Comparison of ENCODE assay signal across 8 cellular contexts in genomic region chr1:22673486-22674409, GRCh38. TPM values are rescaled to one million over a fixed set of nuclear protein-coding genes. Genes with fewer than 3 reads are reported as not detected.
A peak's percentile ranks its signal among the peaks of the same experiment; 100 is the strongest.
DNase-seq lines count a peak whose midpoint lies in the region; ATAC-seq lines count a peak whose summit lies in the region.

No MANE protein-coding gene starts in this region.

- H3K23ac ChIP-seq in trophoblast cell (ENCODE audit: low read length) = no peak overlapping the region

- no peak overlapping the region for H3K4me2 ChIP-seq in trophoblast cell (ENCODE audit: low read length)

- H4K91ac ChIP-seq in trophoblast cell (ENCODE audit: low read depth, low read length) = no peak overlapping the region

- no peak overlapping the region for H2BK12ac ChIP-seq in trophoblast cell (ENCODE audit: low read length)

- no peaks in the 10 kb centered on the region for H3K9me3 Mint-ChIP-seq in activated CD4-positive, alpha-beta memory T cell treated with anti-CD3 and anti-CD28 coated beads for 36 hours
- H3K9me3 Mint-ChIP-seq in activated CD4-positive, alpha-beta memory T cell treated with anti-CD3 and anti-CD28 coated beads, Interleukin-2, amount 10 ng/mL, durations not matched to agents 7 days and 5 days = no peaks in the 10 kb centered on the region

- no peak overlapping the region for H2BK5ac ChIP-seq in trophoblast cell (ENCODE audit: low read depth, low read length, poor library complexity)

- POLR2A ChIA-PET in activated CD4-positive, alpha-beta memory T cell treated with anti-CD3 and anti-CD28 coated beads for 36 hours (lab: Charles Lee) = no interaction called here
- POLR2A ChIA-PET in activated CD4-positive, alpha-beta memory T cell treated with anti-CD3 and anti-CD28 coated beads, Interleukin-2, amount 10 ng/mL, durations not matched to agents 7 days and 5 days (lab: Charles Lee) = no interaction called here

- H3K9ac ChIP-seq in SK-N-MC (ENCODE audit: insufficient read length) (no peak overlapping the region), trophoblast cell (ENCODE audit: low read length) (no peak overlapping the region)

- no peak for ATAC-seq in HG03135 (IDR thresholded peaks at IDR 0.05; ENCODE audit: unreplicated experiment)

- H3K27ac ChIP-seq in SK-N-MC (no peak overlapping the region), trophoblast cell (ENCODE audit: low read depth, low read length) (no peak overlapping the region)

- no peak overlapping the region for H3K18ac ChIP-seq in trophoblast cell (ENCODE audit: low read length)

- H3K27me3 ChIP-seq in trophoblast cell (ENCODE audit: insufficient read depth, low read length) = no peaks in the 10 kb centered on the region

- no peak overlapping the region for H2BK120ac ChIP-seq in trophoblast cell (ENCODE audit: insufficient read depth, low read length, poor library complexity)

- no peak overlapping the region for H3K27ac Mint-ChIP-seq in activated CD4-positive, alpha-beta memory T cell treated with anti-CD3 and anti-CD28 coated beads for 36 hours
- no peak overlapping the region for H3K27ac Mint-ChIP-seq in activated CD4-positive, alpha-beta memory T cell treated with anti-CD3 and anti-CD28 coated beads, Interleukin-2, amount 10 ng/mL, durations not matched to agents 7 days and 5 days

- no peaks in the 10 kb centered on the region for H3K36me3 Mint-ChIP-seq in activated CD4-positive, alpha-beta memory T cell treated with anti-CD3 and anti-CD28 coated beads for 36 hours
- H3K36me3 Mint-ChIP-seq in activated CD4-positive, alpha-beta memory T cell treated with anti-CD3 and anti-CD28 coated beads, Interleukin-2, amount 10 ng/mL, durations not matched to agents 7 days and 5 days (ENCODE audit: low read depth) = no peaks in the 10 kb centered on the region

- H3K27me3 Mint-ChIP-seq in activated CD4-positive, alpha-beta memory T cell treated with anti-CD3 and anti-CD28 coated beads for 36 hours = peaks cover 49% of the 10 kb centered on the region
- peaks cover 31% of the 10 kb centered on the region for H3K27me3 Mint-ChIP-seq in activated CD4-positive, alpha-beta memory T cell treated with anti-CD3 and anti-CD28 coated beads, Interleukin-2, amount 10 ng/mL, durations not matched to agents 7 days and 5 days

- no CpG with 5 or more reads among the region's 17 CpGs for WGBS in trophoblast cell (ENCODE audit: extremely low coverage, insufficient coverage, insufficient read length)

- no peaks in the 10 kb centered on the region for H3K4me1 Mint-ChIP-seq in activated CD4-positive, alpha-beta memory T cell treated with anti-CD3 and anti-CD28 coated beads for 36 hours (ENCODE audit: low read depth)
- no peaks in the 10 kb centered on the region for H3K4me1 Mint-ChIP-seq in activated CD4-positive, alpha-beta memory T cell treated with anti-CD3 and anti-CD28 coated beads, Interleukin-2, amount 10 ng/mL, durations not matched to agents 7 days and 5 days

- H3K79me1 ChIP-seq in trophoblast cell (ENCODE audit: low read length) = no peaks in the 10 kb centered on the region

- no peak overlapping the region for H2AFZ ChIP-seq in trophoblast cell (ENCODE audit: insufficient read depth, low read length, poor library complexity)

- intact Hi-C loops in activated CD4-positive, alpha-beta memory T cell treated with anti-CD3 and anti-CD28 coated beads for 36 hours (cut with micrococcal nuclease) = no loop called here

- H3K4ac ChIP-seq in trophoblast cell (ENCODE audit: low read depth, low read length) = no peak overlapping the region

- H3K4me1 ChIP-seq in trophoblast cell (ENCODE audit: control insufficient read depth in 1 of 2, insufficient read depth in 2 of 2, low read length in 2 of 2) = peaks cover 0 to 2% of the 10 kb centered on the region in 2 experiments

- no peaks in the 10 kb centered on the region for H3K79me2 ChIP-seq in trophoblast cell (ENCODE audit: control insufficient read depth, insufficient read depth, low read length, poor library complexity)

- no peak overlapping the region for H3K4me3 ChIP-seq in SK-N-MC
- no peak overlapping the region for H3K4me3 ChIP-seq in trophoblast cell (ENCODE audit: low read depth, low read length)

- H3K4me3 Mint-ChIP-seq in activated CD4-positive, alpha-beta memory T cell treated with anti-CD3 and anti-CD28 coated beads for 36 hours = no peak overlapping the region
- no peak overlapping the region for H3K4me3 Mint-ChIP-seq in activated CD4-positive, alpha-beta memory T cell treated with anti-CD3 and anti-CD28 coated beads, Interleukin-2, amount 10 ng/mL, durations not matched to agents 7 days and 5 days

- CTCF ChIA-PET in activated CD4-positive, alpha-beta memory T cell treated with anti-CD3 and anti-CD28 coated beads for 36 hours (lab: Charles Lee) = interaction anchor here (0.5 to 1.9 kb wide), 5 partner anchors 18 to 491 kb away, joined by 3 to 8 read pairs (median 3); no protein-coding TSS in a partner anchor
- CTCF ChIA-PET in activated CD4-positive, alpha-beta memory T cell treated with anti-CD3 and anti-CD28 coated beads, Interleukin-2, amount 10 ng/mL, durations not matched to agents 7 days and 5 days (lab: Charles Lee) = interaction anchor here (1.7 kb wide), 1 partner anchor 215 kb away, joined by 4 read pairs; no protein-coding TSS in a partner anchor

- H4K8ac ChIP-seq in trophoblast cell (ENCODE audit: low read depth, low read length) = no peak overlapping the region

- H3K14ac ChIP-seq in trophoblast cell (ENCODE audit: low read length) = no peak overlapping the region

- H3K9me3 ChIP-seq in SK-N-MC (ENCODE audit: low read depth, low read length) (no peaks in the 10 kb centered on the region), trophoblast cell (ENCODE audit: insufficient read depth, low read depth, low read length) (peaks cover 4% of the 10 kb centered on the region)

- H2AK5ac ChIP-seq in trophoblast cell (ENCODE audit: low read length) = no peak overlapping the region

- H3K36me3 ChIP-seq in SK-N-MC (ENCODE audit: insufficient read depth, low read length) = no peaks in the 10 kb centered on the region
- H3K36me3 ChIP-seq in trophoblast cell (ENCODE audit: control insufficient read depth in 1 of 2, insufficient read depth in 2 of 2, low read length in 2 of 2) = no peaks in the 10 kb centered on the region

- peak; percentile 58 for DNase-seq in activated CD4-positive, alpha-beta memory T cell treated with anti-CD3 and anti-CD28 coated beads for 36 hours
- DNase-seq in activated CD4-positive, alpha-beta memory T cell treated with anti-CD3 and anti-CD28 coated beads, Interleukin-2, amount 10 ng/mL, durations not matched to agents 7 days and 5 days = no peak
- DNase-seq in Kasumi-1 (lab: John Stamatoyannopoulos, UW) (peak; percentile 27 to 59), SK-N-MC (ENCODE audit: low read depth, low spot score) (peak; percentile 12), fibroblast of the conjunctiva (ENCODE audit: low read depth) (peak; percentile 42), trophoblast cell (peak; percentile 12 to 73)
- no peak for DNase-seq in effector CD4-positive, alpha-beta T cell

- no peak overlapping the region for H4K12ac ChIP-seq in trophoblast cell (ENCODE audit: low read depth, low read length)

RNA-seq across cellular contexts. Expression of gene C1QB, which starts 20.7 kb away (rescaled TPM):
- not detected for total RNA-seq in activated CD4-positive, alpha-beta memory T cell treated with anti-CD3 and anti-CD28 coated beads for 36 hours
- not detected for total RNA-seq in activated CD4-positive, alpha-beta memory T cell treated with anti-CD3 and anti-CD28 coated beads, Interleukin-2, amount 10 ng/mL, durations not matched to agents 7 days and 5 days
- polyA plus RNA-seq in trophoblast cell (2013) = not detected in 2 replicates

RNA-seq across cellular contexts. Expression of gene C1QC, which starts 30.3 kb away (rescaled TPM):
- total RNA-seq in activated CD4-positive, alpha-beta memory T cell treated with anti-CD3 and anti-CD28 coated beads for 36 hours = not detected
- not detected for total RNA-seq in activated CD4-positive, alpha-beta memory T cell treated with anti-CD3 and anti-CD28 coated beads, Interleukin-2, amount 10 ng/mL, durations not matched to agents 7 days and 5 days
- polyA plus RNA-seq in trophoblast cell (2013) = 0.04 TPM in 1 of 2 replicates, not detected in the other

RNA-seq across cellular contexts. Expression of gene EPHB2, which starts 36.9 kb away (rescaled TPM):
- total RNA-seq in activated CD4-positive, alpha-beta memory T cell treated with anti-CD3 and anti-CD28 coated beads for 36 hours = under 1 TPM; 0.07 to 0.17 TPM
- not detected for total RNA-seq in activated CD4-positive, alpha-beta memory T cell treated with anti-CD3 and anti-CD28 coated beads, Interleukin-2, amount 10 ng/mL, durations not matched to agents 7 days and 5 days
- polyA plus RNA-seq in trophoblast cell (2013) = 0.74 and 0.85 TPM in 2 replicates

RNA-seq across cellular contexts. Expression of gene C1QA, which starts 37.3 kb away (rescaled TPM):
- not detected for total RNA-seq in activated CD4-positive, alpha-beta memory T cell treated with anti-CD3 and anti-CD28 coated beads for 36 hours
- total RNA-seq in activated CD4-positive, alpha-beta memory T cell treated with anti-CD3 and anti-CD28 coated beads, Interleukin-2, amount 10 ng/mL, durations not matched to agents 7 days and 5 days = not detected
- polyA plus RNA-seq in trophoblast cell (2013) = 0.44 and 0.57 TPM in 2 replicates

Comparison
In these comparisons a context has a peak if more than half of its experiments do, and no peak if none do; other contexts are left out.
1. DNase-seq: peak in activated CD4-positive, alpha-beta memory T cell treated with anti-CD3 and anti-CD28 coated beads for 36 hours (single experiment), Kasumi-1 (2 of 2), SK-N-MC (single experiment), fibroblast of the conjunctiva (single experiment) and trophoblast cell (2 of 2); none in activated CD4-positive, alpha-beta memory T cell treated with anti-CD3 and anti-CD28 coated beads, Interleukin-2, amount 10 ng/mL, durations not matched to agents 7 days and 5 days (single experiment) and effector CD4-positive, alpha-beta T cell (single experiment).